ENCODE assay signal across 1 cellular context in the genomic region with DNA sequence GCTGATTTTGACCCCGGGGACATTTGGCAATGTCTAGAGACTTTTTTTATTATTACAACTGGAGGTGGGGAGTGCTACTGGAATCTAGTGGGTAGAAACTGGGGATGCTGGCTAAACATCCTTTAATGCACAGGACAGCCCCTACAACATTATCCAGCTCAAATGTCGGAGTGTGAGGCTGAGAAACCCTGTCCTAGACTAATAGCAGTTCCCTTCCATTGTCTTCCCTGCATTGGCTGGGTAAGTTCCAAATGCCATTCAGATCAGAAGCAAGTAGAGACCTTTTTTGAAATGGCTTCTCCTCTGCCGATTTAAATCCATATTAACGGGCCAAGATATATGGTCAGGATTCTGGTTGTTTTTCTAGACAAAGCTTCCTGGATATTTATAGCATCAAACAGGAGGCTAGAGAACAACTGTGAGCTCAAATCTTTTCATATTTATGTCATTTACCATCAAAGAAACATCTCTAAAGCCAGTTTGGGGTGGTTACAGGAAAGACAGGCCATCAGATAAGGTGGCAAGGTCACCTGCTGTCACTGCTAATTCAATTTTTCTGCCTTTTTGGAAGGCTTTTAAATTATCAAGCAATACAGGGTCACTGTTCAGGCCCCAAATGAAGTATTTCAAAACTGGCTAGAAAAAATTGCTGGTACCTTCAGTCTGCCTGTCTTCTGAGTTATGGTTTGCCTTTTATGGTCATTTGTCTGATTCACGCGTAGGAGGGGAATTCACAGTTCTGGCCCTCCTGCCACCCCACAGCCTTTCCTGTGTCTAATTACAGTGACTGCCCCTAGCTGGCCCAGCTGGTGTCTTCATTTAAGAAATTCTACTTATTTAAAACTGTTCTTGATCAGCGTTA.
TF ChIP-seq lines count a peak whose summit lies in the region.

No MANE protein-coding gene starts in this region.

TF ChIP-seq in SK-N-SH, 30 proteins besides CTCF, POLR2A, EP300 and RAD21 (continued from another document):
- TF ChIP-seq, protein P1, sequence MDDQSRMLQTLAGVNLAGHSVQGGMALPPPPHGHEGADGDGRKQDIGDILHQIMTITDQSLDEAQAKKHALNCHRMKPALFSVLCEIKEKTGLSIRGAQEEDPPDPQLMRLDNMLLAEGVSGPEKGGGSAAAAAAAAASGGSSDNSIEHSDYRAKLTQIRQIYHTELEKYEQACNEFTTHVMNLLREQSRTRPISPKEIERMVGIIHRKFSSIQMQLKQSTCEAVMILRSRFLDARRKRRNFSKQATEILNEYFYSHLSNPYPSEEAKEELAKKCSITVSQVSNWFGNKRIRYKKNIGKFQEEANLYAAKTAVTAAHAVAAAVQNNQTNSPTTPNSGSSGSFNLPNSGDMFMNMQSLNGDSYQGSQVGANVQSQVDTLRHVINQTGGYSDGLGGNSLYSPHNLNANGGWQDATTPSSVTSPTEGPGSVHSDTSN (IDR thresholded peaks at IDR 0.05) = peak; percentile 48
- TF ChIP-seq RXRA (IDR thresholded peaks at IDR 0.05; ENCODE audit: borderline replicate concordance, low read depth) = 0 out of 2 replicates have a peak, but pooled peaks have one; percentile 14
- TF ChIP-seq CHD2 (IDR thresholded peaks at IDR 0.05; ENCODE audit: low read length, partially characterized antibody) = peak; percentile 14
- peak; percentile 23; the same call in 1 of the 2 replicates for TF ChIP-seq TCF12 (IDR thresholded peaks at IDR 0.05)
- no peak for TF ChIP-seq ELF1 (IDR thresholded peaks at IDR 0.05)
- 0 out of 2 replicates have a peak, but pooled peaks have one; percentile 9 for TF ChIP-seq TEAD4 (IDR thresholded peaks at IDR 0.05; ENCODE audit: borderline replicate concordance, insufficient read depth)
- TF ChIP-seq RCOR1 (IDR thresholded peaks at IDR 0.05; ENCODE audit: low read length) = peak; percentile 70; the same call in 1 of the 2 replicates
- TF ChIP-seq GABPA (IDR thresholded peaks at IDR 0.05; ENCODE audit: low read depth) = no peak
- TF ChIP-seq GATA2 (CRISPR knock-in tag; IDR thresholded peaks at IDR 0.05) = peak; percentile 85
- TF ChIP-seq, protein P2, sequence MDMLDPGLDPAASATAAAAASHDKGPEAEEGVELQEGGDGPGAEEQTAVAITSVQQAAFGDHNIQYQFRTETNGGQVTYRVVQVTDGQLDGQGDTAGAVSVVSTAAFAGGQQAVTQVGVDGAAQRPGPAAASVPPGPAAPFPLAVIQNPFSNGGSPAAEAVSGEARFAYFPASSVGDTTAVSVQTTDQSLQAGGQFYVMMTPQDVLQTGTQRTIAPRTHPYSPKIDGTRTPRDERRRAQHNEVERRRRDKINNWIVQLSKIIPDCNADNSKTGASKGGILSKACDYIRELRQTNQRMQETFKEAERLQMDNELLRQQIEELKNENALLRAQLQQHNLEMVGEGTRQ (IDR thresholded peaks at IDR 0.05; ENCODE audit: borderline replicate concordance, low read depth, low read length) = no peak
- no peak for TF ChIP-seq SIN3A (IDR thresholded peaks at IDR 0.05; ENCODE audit: borderline replicate concordance, low read depth, low read length)
- TF ChIP-seq, protein P3, sequence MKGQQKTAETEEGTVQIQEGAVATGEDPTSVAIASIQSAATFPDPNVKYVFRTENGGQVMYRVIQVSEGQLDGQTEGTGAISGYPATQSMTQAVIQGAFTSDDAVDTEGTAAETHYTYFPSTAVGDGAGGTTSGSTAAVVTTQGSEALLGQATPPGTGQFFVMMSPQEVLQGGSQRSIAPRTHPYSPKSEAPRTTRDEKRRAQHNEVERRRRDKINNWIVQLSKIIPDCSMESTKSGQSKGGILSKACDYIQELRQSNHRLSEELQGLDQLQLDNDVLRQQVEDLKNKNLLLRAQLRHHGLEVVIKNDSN (IDR thresholded peaks at IDR 0.05; ENCODE audit: borderline replicate concordance, low read depth) = no peak
- TF ChIP-seq NRF1 (IDR thresholded peaks at IDR 0.05; ENCODE audit: low read depth, low read length) = no peak
- TF ChIP-seq FOSL2 (IDR thresholded peaks at IDR 0.05; ENCODE audit: borderline replicate concordance, low read depth) = peak; percentile 15; the same call in 1 of the 2 replicates
- TF ChIP-seq, protein P4, sequence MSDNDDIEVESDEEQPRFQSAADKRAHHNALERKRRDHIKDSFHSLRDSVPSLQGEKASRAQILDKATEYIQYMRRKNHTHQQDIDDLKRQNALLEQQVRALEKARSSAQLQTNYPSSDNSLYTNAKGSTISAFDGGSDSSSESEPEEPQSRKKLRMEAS (IDR thresholded peaks at IDR 0.05; ENCODE audit: low read depth) = no peak
- no peak for TF ChIP-seq YY1 (IDR thresholded peaks at IDR 0.05; ENCODE audit: low read depth)
